In genomic region chr1:97108200-97108599, GRCh38 we compare ENCODE assay signal across 1 cellular context.
TF ChIP-seq lines count a peak whose summit lies in the region.

No MANE protein-coding gene starts in this region.

TF ChIP-seq in SK-N-SH, 30 proteins besides CTCF, POLR2A, EP300 and RAD21 (continued from another document):
- TF ChIP-seq PBX3 (IDR thresholded peaks at IDR 0.05): peak; percentile 75
TF ChIP-seq in SK-N-SH: peak in this region for 4.
